In the genomic region with DNA sequence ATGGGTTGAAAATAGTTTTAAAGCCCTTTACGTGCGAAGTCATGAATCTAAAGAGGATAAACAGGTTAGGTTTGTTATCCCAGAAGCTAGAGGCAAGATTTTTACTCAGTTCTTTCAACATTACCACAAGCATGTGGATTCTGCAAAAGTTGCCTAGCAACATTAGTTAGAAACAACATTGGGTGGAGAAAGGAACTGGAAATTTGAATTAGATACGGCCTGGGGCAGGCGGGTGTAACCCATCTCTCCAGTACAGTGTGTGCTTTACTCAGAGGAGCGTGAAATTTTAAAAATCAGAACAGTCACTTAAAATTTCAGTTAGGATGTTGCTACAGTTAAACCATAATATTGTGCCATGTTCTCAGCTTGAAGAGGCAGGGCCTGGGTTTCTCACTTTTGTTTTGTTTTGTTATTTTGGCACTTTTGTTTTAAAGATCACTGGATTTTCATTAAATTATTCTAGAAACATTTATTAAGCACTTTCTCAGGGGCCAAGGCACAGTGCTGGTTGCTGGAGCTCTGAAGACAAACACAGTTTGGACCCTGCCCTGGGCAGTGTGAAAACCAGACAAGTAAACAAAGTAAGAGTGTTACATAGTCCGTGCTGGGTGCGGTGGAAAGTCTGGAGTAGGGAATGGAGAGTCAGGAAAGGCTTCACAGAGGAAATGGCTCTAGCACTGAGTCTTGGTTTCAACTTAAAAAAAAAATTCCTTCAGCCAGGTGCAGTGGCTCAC, we compare ENCODE assay signal across 8 cellular contexts. TPM values are rescaled to one million over a fixed set of nuclear protein-coding genes. Genes with fewer than 3 reads are reported as not detected.
DNase-seq lines count a peak whose midpoint lies in the region; ATAC-seq and TF ChIP-seq lines count a peak whose summit lies in the region.

No MANE protein-coding gene starts in this region.

- DNase-seq in G401 (ENCODE audit: low spot score) = peak; percentile 35
- DNase-seq in NB4 (ENCODE audit: low read depth) = peak; percentile 24
- peak; percentile 90 for DNase-seq in amniotic stem cell (lab: John Stamatoyannopoulos, UW)
- peak; percentile 90 for DNase-seq in hepatocyte (ENCODE audit: low spot score)
- no peak for DNase-seq in UCSD-AML1 (lab: John Stamatoyannopoulos, UW; ENCODE audit: unreplicated experiment)

- no peaks in the 10 kb centered on the region for H3K9me3 ChIP-seq in hepatocyte (ENCODE audit: low read depth)

- H3K27ac ChIP-seq in hepatocyte (peak overlapping the region; percentile 97), skin epidermis (peak overlapping the region; percentile 23 to 99 (median 87))

- H3K4me1 ChIP-seq in hepatocyte (ENCODE audit: insufficient read depth) = peaks cover 43% of the 10 kb centered on the region

- 12% methylated on average over 7 of the region's 7 CpGs for WGBS in hepatocyte (ENCODE audit: low lambda C conversion rate, missing lambda C conversion rate)

- no peak overlapping the region for H2AFZ ChIP-seq in hepatocyte

- H3K79me2 ChIP-seq in hepatocyte = no peaks in the 10 kb centered on the region

- in situ Hi-C loops in G401 (cut with HindIII; ENCODE audit: low sequenced_read_pairs) = no loop called here

- H3K4me2 ChIP-seq in hepatocyte = peak overlapping the region; percentile 69

- H3K9me2 ChIP-seq in hepatocyte (replicated peaks; ENCODE audit: insufficient read depth) = no peaks in the 10 kb centered on the region

- H3K4me3 ChIP-seq in NB4 (ENCODE audit: low read depth, low read length) (no peak overlapping the region), hepatocyte (no peak overlapping the region), skin epidermis (no peak overlapping the region)

- no peaks in the 10 kb centered on the region for H4K20me1 ChIP-seq in hepatocyte (ENCODE audit: insufficient read depth, poor library complexity, severe bottlenecking)

- no peak for TF ChIP-seq POLR2A in NB4 (IDR thresholded peaks at IDR 0.05; ENCODE audit: extremely low read depth, insufficient read length)

- H3K36me3 ChIP-seq in hepatocyte (replicated peaks; ENCODE audit: insufficient read depth, low read depth) = no peaks in the 10 kb centered on the region

- no peak for ATAC-seq in HG03439 (IDR thresholded peaks at IDR 0.05; ENCODE audit: unreplicated experiment)
- ATAC-seq in GM21717 (IDR thresholded peaks at IDR 0.05; ENCODE audit: unreplicated experiment) = no peak

- TF ChIP-seq CTCF in NB4 (IDR thresholded peaks at IDR 0.05; ENCODE audit: low read depth, low read length) = no peak
- TF ChIP-seq CTCF in hepatocyte (IDR thresholded peaks at IDR 0.05; ENCODE audit: poor library complexity) = no peak

- no peaks in the 10 kb centered on the region for H3K27me3 ChIP-seq in hepatocyte

RNA-seq across cellular contexts. Expression of gene WEE1, which starts 4.4 kb away (rescaled TPM):
- total RNA-seq in G401 (2014; rRNA removed; shearing (Covaris generic)) = 65.9 and 90.7 TPM in 2 replicates
- 91.0 and 101 TPM in 2 replicates for total RNA-seq in hepatocyte
- 71.3 and 79.2 TPM in 2 replicates for polyA plus RNA-seq in hepatocyte
